8 cellular contexts compared by ENCODE assay signal in genomic region chr12:64083285-64084210, GRCh38.
DNase-seq lines count a peak whose midpoint lies in the region; ATAC-seq and TF ChIP-seq lines count a peak whose summit lies in the region.

No MANE protein-coding gene starts in this region.

- H3K9ac ChIP-seq in GM23248 (peak overlapping the region; percentile 4; the same call in 1 of the 2 replicates), SK-N-SH (peak overlapping the region; percentile 3; the same call in 1 of the 2 replicates), skeletal muscle satellite cell (ENCODE audit: low read depth, low read length) (no peak overlapping the region), smooth muscle cell (ENCODE audit: low read depth) (no peak overlapping the region)

- TF ChIP-seq EP300 in SK-N-SH (IDR thresholded peaks at IDR 0.05; ENCODE audit: borderline replicate concordance in 1 of 2, low read depth in 1 of 2, low read length in 1 of 2) = no peak

- H3K36me3 ChIP-seq in GM23248 (ENCODE audit: low read depth) = peaks cover 28% of the 10 kb centered on the region
- peaks cover 13 to 15% of the 10 kb centered on the region in 2 experiments for H3K36me3 ChIP-seq in SK-N-SH (replicated peaks in 1 of 2; ENCODE audit: control insufficient read depth in 1 of 2, insufficient read depth in 2 of 2, low read length in 1 of 2)
- H3K36me3 ChIP-seq in heart left ventricle = peaks cover 0 to 17% (median 4%) of the 10 kb centered on the region in 9 donors
- peaks cover 33% of the 10 kb centered on the region for H3K36me3 ChIP-seq in skeletal muscle satellite cell (ENCODE audit: insufficient read depth, low read length)
- no peaks in the 10 kb centered on the region for H3K36me3 ChIP-seq in smooth muscle cell (ENCODE audit: low read depth)

- H4K20me1 ChIP-seq in GM23248 (ENCODE audit: insufficient read depth) = no peaks in the 10 kb centered on the region
- H4K20me1 ChIP-seq in SK-N-SH (ENCODE audit: insufficient read depth) = no peaks in the 10 kb centered on the region
- H4K20me1 ChIP-seq in smooth muscle cell (ENCODE audit: low read depth) = no peaks in the 10 kb centered on the region

- TF ChIP-seq CTCF in SK-N-SH (IDR thresholded peaks at IDR 0.05) (no peak), heart left ventricle (IDR thresholded peaks at IDR 0.05) (no peak), smooth muscle cell (IDR thresholded peaks at IDR 0.05; ENCODE audit: borderline replicate concordance, insufficient read depth, poor library complexity, severe bottlenecking) (no peak)

- DNase-seq in GM23248 = peak; percentile 94
- DNase-seq in SK-N-SH = peak; percentile 37
- DNase-seq in heart left ventricle = peak in 4 of 5 donors; percentile 81 to 85 (median 84)
- no peak for DNase-seq in COR-L47 (lab: John Stamatoyannopoulos, UW)
- DNase-seq in NCI-H526 (lab: John Stamatoyannopoulos, UW) = no peak
- no peak for DNase-seq in smooth muscle cell (lab: John Stamatoyannopoulos, UW; ENCODE audit: unreplicated experiment)

- H3K4me1 ChIP-seq in GM23248 (ENCODE audit: insufficient read depth) (peaks cover 55% of the 10 kb centered on the region), SK-N-SH (ENCODE audit: control insufficient read depth in 1 of 2, insufficient read depth in 2 of 2, low read depth in 1 of 2, low read length in 1 of 2) (peaks cover 27 to 29% of the 10 kb centered on the region in 2 experiments), heart left ventricle (peaks cover 0 to 52% (median 26%) of the 10 kb centered on the region in 12 donors), skeletal muscle satellite cell (ENCODE audit: control insufficient read depth, insufficient read depth, low read length) (peaks cover 49% of the 10 kb centered on the region), smooth muscle cell (ENCODE audit: low read depth) (no peaks in the 10 kb centered on the region)

- TF ChIP-seq POLR2A in heart left ventricle (IDR thresholded peaks at IDR 0.05) = no peak

- in situ Hi-C loops in GM23248 (cut with MboI) = loop anchor here (25.0 kb wide), 1 partner anchor 246 kb away; the partner anchor contains the start of gene SRGAP1

- H3F3A ChIP-seq in GM23248 (ENCODE audit: insufficient read depth) (peaks cover 73% of the 10 kb centered on the region), SK-N-SH (replicated peaks; ENCODE audit: insufficient read depth) (peaks cover 25% of the 10 kb centered on the region), smooth muscle cell (ENCODE audit: low read depth) (no peaks in the 10 kb centered on the region)

- H3K9me2 ChIP-seq in GM23248 (ENCODE audit: insufficient read depth) (no peaks in the 10 kb centered on the region), SK-N-SH (no peaks in the 10 kb centered on the region)

- intact Hi-C loops in heart left ventricle (cut with DNase I) = loop anchor here in 4 of 10 donors (5.0 to 10.0 kb wide), 2 partner anchors 239 to 241 kb away; partner anchors contain the start of gene SRGAP1 (in 4 of the 4)

- H3K4me3 ChIP-seq in GM23248 = peak overlapping the region; percentile 39
- peak overlapping the region in 1 of 2 experiments; percentile 3; a peak in 1 of 4 replicates for H3K4me3 ChIP-seq in SK-N-SH (ENCODE audit: low read depth in 2 of 2, low read length in 1 of 2)
- peak overlapping the region in 1 of 12 donors; percentile 6 for H3K4me3 ChIP-seq in heart left ventricle
- no peak overlapping the region for H3K4me3 ChIP-seq in skeletal muscle satellite cell (ENCODE audit: low read length)
- H3K4me3 ChIP-seq in smooth muscle cell = no peak overlapping the region

- H3K27ac ChIP-seq in GM23248 = peak overlapping the region; percentile 55
- peak overlapping the region; percentile 68 to 97 for H3K27ac ChIP-seq in SK-N-SH (ENCODE audit: low read depth in 2 of 2, low read length in 1 of 2)
- peak overlapping the region; percentile 35 to 84 (median 74) for H3K27ac ChIP-seq in heart left ventricle
- no peak overlapping the region for H3K27ac ChIP-seq in smooth muscle cell (ENCODE audit: low read depth)

- CTCF ChIA-PET in SK-N-SH (lab: Yijun Ruan, JAX) = interaction anchor here (0.8 to 8.3 kb wide), 4 partner anchors 9 to 239 kb away, joined by 3 to 41 read pairs (median 8); partner anchors contain the start of gene SRGAP1

- H2AFZ ChIP-seq in GM23248 (no peak overlapping the region), SK-N-SH (ENCODE audit: low read depth) (0 out of 2 replicates have a peak overlapping the region, but pooled peaks have one; percentile 57), smooth muscle cell (ENCODE audit: low read depth) (no peak overlapping the region)

- WGBS in GM23248 (ENCODE audit: low coverage in 1 of 2, low lambda C conversion rate in 2 of 2, missing lambda C conversion rate in 2 of 2), 2 experiments = 3 to 4% methylated on average over 6 of the region's 6 CpGs
- WGBS in SK-N-SH (ENCODE audit: low lambda C conversion rate) = 18% methylated on average over 6 of the region's 6 CpGs
- WGBS in heart left ventricle, 4 donors = 31 to 40% (median 37%) methylated on average over 6 of the region's 6 CpGs
- 72% methylated on average over 6 of the region's 6 CpGs for WGBS in smooth muscle cell (ENCODE audit: low lambda C conversion rate)

- POLR2A ChIA-PET in SK-N-SH (lab: Yijun Ruan, JAX) = interaction anchor here (1.3 kb wide), 1 partner anchor 239 kb away, joined by 6 read pairs; the partner anchor contains the start of gene SRGAP1

- TF ChIP-seq RAD21 in SK-N-SH (IDR thresholded peaks at IDR 0.05; ENCODE audit: low read length) = no peak

- H3K79me2 ChIP-seq in GM23248 (ENCODE audit: insufficient read depth) (peaks cover 19% of the 10 kb centered on the region), SK-N-SH (ENCODE audit: insufficient read depth) (no peaks in the 10 kb centered on the region; the same call in 1 of the 2 replicates), smooth muscle cell (ENCODE audit: low read depth) (no peaks in the 10 kb centered on the region)

- ATAC-seq in heart left ventricle = peak; percentile 88 to 91 (median 90)
- ATAC-seq in GM21825 (IDR thresholded peaks at IDR 0.05; ENCODE audit: unreplicated experiment) = no peak

- H3K4me2 ChIP-seq in GM23248 (ENCODE audit: unreplicated experiment) = peak overlapping the region; percentile 55
- H3K4me2 ChIP-seq in SK-N-SH = peak overlapping the region; percentile 55
- H3K4me2 ChIP-seq in skeletal muscle satellite cell (ENCODE audit: low read length) = peak overlapping the region; percentile 45
- no peak overlapping the region for H3K4me2 ChIP-seq in smooth muscle cell

- H3K27me3 ChIP-seq in GM23248 (replicated peaks; ENCODE audit: insufficient read depth) = no peaks in the 10 kb centered on the region
- H3K27me3 ChIP-seq in SK-N-SH (ENCODE audit: insufficient read depth) = no peaks in the 10 kb centered on the region
- no peaks in the 10 kb centered on the region for H3K27me3 ChIP-seq in heart left ventricle
- H3K27me3 ChIP-seq in skeletal muscle satellite cell (ENCODE audit: control insufficient read depth, insufficient read depth, low read length) = no peaks in the 10 kb centered on the region
- H3K27me3 ChIP-seq in smooth muscle cell (ENCODE audit: low read depth) = no peaks in the 10 kb centered on the region

- no peaks in the 10 kb centered on the region for H3K9me3 ChIP-seq in GM23248 (ENCODE audit: low read depth)
- H3K9me3 ChIP-seq in SK-N-SH = no peaks in the 10 kb centered on the region
- H3K9me3 ChIP-seq in heart left ventricle = no peaks in the 10 kb centered on the region
- H3K9me3 ChIP-seq in skeletal muscle satellite cell (replicated peaks; ENCODE audit: low read length) = no peaks in the 10 kb centered on the region
- no peaks in the 10 kb centered on the region for H3K9me3 ChIP-seq in smooth muscle cell (replicated peaks; ENCODE audit: low read depth)

TF ChIP-seq in SK-N-SH, 30 proteins besides CTCF, POLR2A, EP300 and RAD21 (continues in another document):
- TF ChIP-seq TEAD4 (IDR thresholded peaks at IDR 0.05; ENCODE audit: borderline replicate concordance, insufficient read depth) = no peak
- TF ChIP-seq RXRA (IDR thresholded peaks at IDR 0.05; ENCODE audit: borderline replicate concordance, low read depth) = no peak
- no peak for TF ChIP-seq CHD2 (IDR thresholded peaks at IDR 0.05; ENCODE audit: low read length, partially characterized antibody)
- TF ChIP-seq YY1 (IDR thresholded peaks at IDR 0.05; ENCODE audit: low read depth) = no peak; the same call in 1 of the 2 replicates
- no peak for TF ChIP-seq FOSL2 (IDR thresholded peaks at IDR 0.05; ENCODE audit: borderline replicate concordance, low read depth)
- peak; percentile 90 for TF ChIP-seq PBX3 (IDR thresholded peaks at IDR 0.05)
- no peak for TF ChIP-seq EZH2phosphoT487 (IDR thresholded peaks at IDR 0.05; ENCODE audit: borderline replicate concordance, low read depth)
- TF ChIP-seq RFX5 (IDR thresholded peaks at IDR 0.05; ENCODE audit: low read length) = no peak

Comparison
In these comparisons a context has a peak if more than half of its experiments do, and no peak if none do; other contexts are left out.
1. DNase-seq: peak in GM23248 (single experiment), SK-N-SH (single experiment) and heart left ventricle (4 of 5); none in COR-L47 (single experiment), NCI-H526 (0 of 2) and smooth muscle cell (single experiment).
2. H3K9ac ChIP-seq: peak in GM23248 (single experiment) and SK-N-SH (single experiment); none in skeletal muscle satellite cell (single experiment) and smooth muscle cell (single experiment).